23 cellular contexts compared by ENCODE assay signal in genomic region chrX:81237516-81237915, GRCh38.
"Had no signal": no experiment of that assay in that cellular context is flagged by ENCODE, and none has a peak within 500 bp of the region (broad histone marks: within the 10 kb centered on the region; RNA-seq: fewer than 3 reads in every experiment).

No MANE protein-coding gene starts in this region.

- H3K9me3 ChIP-seq: SJSA1 had no signal

- H3K27me3 ChIP-seq: SJSA1 had no signal

- H3K4me3 ChIP-seq: K562, SJSA1, SK-N-MC had no signal

- FAIRE-seq: HTR-8/SVneo, K562, RCC 7860 had no signal

- H3K4me1 ChIP-seq: SJSA1 had no signal

- H3K9ac ChIP-seq: KMS-11 had no signal

- DNase-seq: Kasumi-1, MM.1S, NCI-H1105, NCI-H1417, NCI-H146, NCI-H1694 treated with DMSO at 0.1 percent for 48 hours, NCI-H1930, NCI-H2081, NCI-H2107, NCI-H2227 treated with DMSO at 0.1 percent for 48 hours, NCI-H524, NCI-H526 treated with DMSO at 0.1 percent for 48 hours, NCI-H774, Right ventricle myocardium superior, RPMI8226, SIG-M5 had no signal

- H3K27ac ChIP-seq: HL-60, KMS-11, SJSA1, SK-N-MC had no signal

- H3K36me3 ChIP-seq: SJSA1 had no signal

- ATAC-seq: K562 had no signal
